Comparison of ENCODE assay signal across 8 cellular contexts in genomic region chr19:38850976-38851621, GRCh38. TPM values are rescaled to one million over a fixed set of nuclear protein-coding genes. Genes with fewer than 3 reads are reported as not detected.
A peak's percentile ranks its signal among the peaks of the same experiment; 100 is the strongest.
DNase-seq lines count a peak whose midpoint lies in the region; ATAC-seq and TF ChIP-seq lines count a peak whose summit lies in the region.

No MANE protein-coding gene starts in this region.

- TF ChIP-seq CTCF in foreskin fibroblast (IDR thresholded peaks at IDR 0.05; ENCODE audit: low read depth, low read length): no peak
- TF ChIP-seq CTCF in ovary (IDR thresholded peaks at IDR 0.05): peak in 1 of 3 donors; percentile 23

- no peaks in the 10 kb centered on the region for H3K9me3 ChIP-seq in ovary

- peak overlapping the region; percentile 100 for H3K27ac Mint-ChIP-seq in activated T-cell treated with anti-CD3 and anti-CD28 coated beads, Interleukin-2, amount 50 U/mL, for 24 hours

- ATAC-seq in activated CD4-positive, CD25-positive, alpha-beta regulatory T cell treated with anti-CD3 and anti-CD28 coated beads, Interleukin-2, amount 50 U/mL, for 24 hours: no peak
- no peak for ATAC-seq in HG03095 (IDR thresholded peaks at IDR 0.05; ENCODE audit: unreplicated experiment)

- H3K36me3 ChIP-seq in ovary: no peaks in the 10 kb centered on the region

- H3K27me3 ChIP-seq in ovary: no peaks in the 10 kb centered on the region

- peak overlapping the region; percentile 89 to 98 for H3K27ac ChIP-seq in ovary

- H3K36me3 Mint-ChIP-seq in activated T-cell treated with anti-CD3 and anti-CD28 coated beads, Interleukin-2, amount 50 U/mL, for 24 hours (ENCODE audit: low read depth): peaks cover 50% of the 10 kb centered on the region

- intact Hi-C loops in ovary (cut with DNase I): loop anchor here in 2 of 4 donors (1.0 to 5.0 kb wide), 3 partner anchors 48 to 214 kb away; partner anchors contain the start of genes ACTN4 (in 1 of the 2), NFKBIB (in 1 of the 2) and SIRT2 (in 1 of the 2)

- no peaks in the 10 kb centered on the region for H3K27me3 Mint-ChIP-seq in activated T-cell treated with anti-CD3 and anti-CD28 coated beads, Interleukin-2, amount 50 U/mL, for 24 hours

- no peak for TF ChIP-seq EP300 in ovary (IDR thresholded peaks at IDR 0.05)

- DNase-seq in activated CD4-positive, CD25-positive, alpha-beta regulatory T cell treated with anti-CD3 and anti-CD28 coated beads, Interleukin-2, amount 50 U/mL, for 72 hours: peak; percentile 47
- peak; percentile 76 for DNase-seq in activated T-cell treated with anti-CD3 and anti-CD28 coated beads, Interleukin-2, amount 50 U/mL, for 24 hours
- DNase-seq in foreskin fibroblast (peak in 1 of 2 donors; percentile 28), ovary (peak; percentile 58 to 78 (median 70)), NCI-H128 (lab: John Stamatoyannopoulos, UW; ENCODE audit: unreplicated experiment) (no peak), DMS79 treated with DMSO at 0.1 percent for 48 hours (lab: John Stamatoyannopoulos, UW) (no peak)

- peaks cover 13% of the 10 kb centered on the region for H3K4me1 ChIP-seq in ovary (ENCODE audit: insufficient read depth)

- peak overlapping the region; percentile 98 for H3K4me3 Mint-ChIP-seq in activated T-cell treated with anti-CD3 and anti-CD28 coated beads, Interleukin-2, amount 50 U/mL, for 24 hours

- peaks cover 45% of the 10 kb centered on the region for H3K4me1 Mint-ChIP-seq in activated T-cell treated with anti-CD3 and anti-CD28 coated beads, Interleukin-2, amount 50 U/mL, for 24 hours (ENCODE audit: low read depth)

- 0 to 1% (median 1%) methylated on average over 38 to 40 of the region's 40 CpGs for WGBS in ovary, 3 donors

- TF ChIP-seq POLR2A in ovary (IDR thresholded peaks at IDR 0.05): no peak

- H3K4me3 ChIP-seq in foreskin fibroblast (ENCODE audit: low read depth in 1 of 2, low read length in 2 of 2): peak overlapping the region; percentile 60 to 77
- peak overlapping the region; percentile 67 for H3K4me3 ChIP-seq in ovary

- H3K9me3 Mint-ChIP-seq in activated T-cell treated with anti-CD3 and anti-CD28 coated beads, Interleukin-2, amount 50 U/mL, for 24 hours: no peaks in the 10 kb centered on the region

RNA-seq across cellular contexts. Expression of gene HNRNPL, which starts 1.3 kb away (rescaled TPM):
- total RNA-seq in ovary: 100 to 1,000 TPM; 110 to 282 (median 230) TPM
- polyA plus RNA-seq in ovary: 100 to 1,000 TPM; 152 to 284 TPM

RNA-seq across cellular contexts. Expression of gene ECH1, which starts 19.5 kb away (rescaled TPM):
- 100 to 1,000 TPM in 5 of 7 donors, 10 to 100 TPM in 2; 67.6 to 146 (median 113) TPM for total RNA-seq in ovary
- 100 to 1,000 TPM; 202 to 243 TPM for polyA plus RNA-seq in ovary

RNA-seq across cellular contexts. Expression of gene RINL, which starts 27.0 kb away (rescaled TPM):
- total RNA-seq in ovary: 1 to 10 TPM; 1.1 to 4.7 (median 2.6) TPM
- polyA plus RNA-seq in ovary: 1 to 10 TPM; 2.3 to 3.4 TPM

RNA-seq across cellular contexts. Expression of gene LGALS4, which starts 38.4 kb away (rescaled TPM):
- total RNA-seq in ovary: 1 to 10 TPM in 4 of 7 donors, under 1 TPM in 3; 0.57 to 7.4 (median 2.2) TPM
- polyA plus RNA-seq in ovary: 1 to 10 TPM in 1 of 2 donors, under 1 TPM in 1; 0.80 to 1.4 TPM

RNA-seq across cellular contexts. Expression of gene SIRT2, which starts 48.3 kb away (rescaled TPM):
- total RNA-seq in ovary: 10 to 100 TPM; 51.7 to 64.9 (median 55.7) TPM
- 10 to 100 TPM; 46.1 to 60.0 TPM for polyA plus RNA-seq in ovary

Comparison
In these comparisons a context has a peak if more than half of its experiments do, and no peak if none do; other contexts are left out.
1. DNase-seq: peak in activated CD4-positive, CD25-positive, alpha-beta regulatory T cell treated with anti-CD3 and anti-CD28 coated beads, Interleukin-2, amount 50 U/mL, for 72 hours (single experiment), activated T-cell treated with anti-CD3 and anti-CD28 coated beads, Interleukin-2, amount 50 U/mL, for 24 hours (single experiment) and ovary (5 of 5); none in NCI-H128 (single experiment) and DMS79 treated with DMSO at 0.1 percent for 48 hours (single experiment).